In genomic region chr7:149355390-149356048, GRCh38 we compare ENCODE assay signal across 14 cellular contexts.
A peak's percentile ranks its signal among the peaks of the same experiment; 100 is the strongest.
DNase-seq lines count a peak whose midpoint lies in the region; ATAC-seq and TF ChIP-seq lines count a peak whose summit lies in the region.
"Had no signal": no experiment of that assay in that cellular context is flagged by ENCODE, and none has a peak within 500 bp of the region (broad histone marks: within the 10 kb centered on the region; RNA-seq: fewer than 3 reads in every experiment).

No MANE protein-coding gene starts in this region.

- H3K36me3 Mint-ChIP-seq in activated T-helper 1 cell treated with anti-CD3 and anti-CD28 coated beads, Interleukin-12 subunit alpha, Interleukin-12 subunit beta, Interleukin-2, Interleukin-4 antibody, amounts not matched to agents 30 ng/mL and 10 ng/mL and 1 ng/mL, durations not matched to agents 14 hours and 24 hours and 36 hours (ENCODE audit: low read depth) = no peaks in the 10 kb centered on the region

- in situ Hi-C loops in KBM-7 (cut with MboI; ENCODE audit: low pct_unique_long_range_greater_than_20kb, low sequenced_read_pairs) = no loop called here

- H3K27ac ChIP-seq in VCaP = peak overlapping the region; percentile 49
- H3K27ac ChIP-seq: right lobe of liver, thoracic aorta had no signal

- H3K27ac Mint-ChIP-seq in activated T-helper 1 cell treated with anti-CD3 and anti-CD28 coated beads, Interleukin-12 subunit alpha, Interleukin-12 subunit beta, Interleukin-2, Interleukin-4 antibody, amounts not matched to agents 30 ng/mL and 10 ng/mL and 1 ng/mL, durations not matched to agents 14 hours and 24 hours and 36 hours = no peak overlapping the region
- H3K27ac Mint-ChIP-seq: activated B cell treated with CpG ODN at 0.5 μM for 24 hours; activated T-helper 2 cell treated with anti-CD3 and anti-CD28 coated beads, Interferon-gamma antibody, Interleukin-2, Interleukin-4, amounts not matched to agents 10 μg/mL and 5 μg/mL and 100 μg/mL, durations not matched to agents 14 hours and 24 hours and 36 hours had no signal

- H3K4me3 Mint-ChIP-seq in activated T-helper 1 cell treated with anti-CD3 and anti-CD28 coated beads, Interleukin-12 subunit alpha, Interleukin-12 subunit beta, Interleukin-2, Interleukin-4 antibody, amounts not matched to agents 30 ng/mL and 10 ng/mL and 1 ng/mL, durations not matched to agents 14 hours and 24 hours and 36 hours = no peak overlapping the region
- H3K4me3 Mint-ChIP-seq: activated B cell treated with CpG ODN at 0.5 μM for 24 hours had no signal

- DNase-seq in NCI-H2171 treated with DMSO at 0.1 percent for 48 hours (lab: John Stamatoyannopoulos, UW) = peak; percentile 5
- DNase-seq in NCI-H2171 (lab: John Stamatoyannopoulos, UW) = no peak
- peak; percentile 10 for DNase-seq in KBM-7
- no peak for DNase-seq in left lobe of liver (ENCODE audit: low spot score)
- DNase-seq in activated T-helper 1 cell treated with anti-CD3 and anti-CD28 coated beads, Interleukin-12 subunit alpha, Interleukin-12 subunit beta, Interleukin-2, Interleukin-4 antibody, amounts not matched to agents 30 ng/mL and 10 ng/mL and 1 ng/mL, durations not matched to agents 14 hours and 24 hours and 36 hours (ENCODE audit: low spot score) = no peak
- DNase-seq in posterior vena cava (ENCODE audit: low spot score) = no peak
- DNase-seq: activated B cell treated with CpG ODN at 0.5 μM for 24 hours, DMS53, NCI-H187, right lobe of liver had no signal

- ATAC-seq in left lobe of liver = peak; percentile 44
- ATAC-seq in GM18867 (IDR thresholded peaks at IDR 0.05; ENCODE audit: unreplicated experiment) = no peak

- no peaks in the 10 kb centered on the region for H3K27me3 Mint-ChIP-seq in activated T-helper 1 cell treated with anti-CD3 and anti-CD28 coated beads, Interleukin-12 subunit alpha, Interleukin-12 subunit beta, Interleukin-2, Interleukin-4 antibody, amounts not matched to agents 30 ng/mL and 10 ng/mL and 1 ng/mL, durations not matched to agents 14 hours and 24 hours and 36 hours (ENCODE audit: insufficient read depth)

- TF ChIP-seq CTCF in VCaP (conservative IDR thresholded peaks at IDR 0.05) = no peak

- intact Hi-C loops in activated T-helper 1 cell treated with anti-CD3 and anti-CD28 coated beads, Interleukin-12 subunit alpha, Interleukin-12 subunit beta, Interleukin-2, Interleukin-4 antibody, amounts not matched to agents 30 ng/mL and 10 ng/mL and 1 ng/mL, durations not matched to agents 14 hours and 24 hours and 36 hours (cut with micrococcal nuclease) = no loop called here
- intact Hi-C loops in posterior vena cava (cut with DNase I) = no loop called here

- H3K4me1 Mint-ChIP-seq in activated T-helper 1 cell treated with anti-CD3 and anti-CD28 coated beads, Interleukin-12 subunit alpha, Interleukin-12 subunit beta, Interleukin-2, Interleukin-4 antibody, amounts not matched to agents 30 ng/mL and 10 ng/mL and 1 ng/mL, durations not matched to agents 14 hours and 24 hours and 36 hours (ENCODE audit: low read depth) = no peaks in the 10 kb centered on the region
- H3K4me1 Mint-ChIP-seq: activated B cell treated with CpG ODN at 0.5 μM for 24 hours had no signal

- H3K9me3 Mint-ChIP-seq in activated T-helper 1 cell treated with anti-CD3 and anti-CD28 coated beads, Interleukin-12 subunit alpha, Interleukin-12 subunit beta, Interleukin-2, Interleukin-4 antibody, amounts not matched to agents 30 ng/mL and 10 ng/mL and 1 ng/mL, durations not matched to agents 14 hours and 24 hours and 36 hours = no peaks in the 10 kb centered on the region

Comparison
In these comparisons a context has a peak if more than half of its experiments do, and no peak if none do; other contexts are left out.
1. DNase-seq: peak in NCI-H2171 treated with DMSO at 0.1 percent for 48 hours (single experiment) and KBM-7 (single experiment); none in NCI-H2171 (single experiment), left lobe of liver (single experiment), activated T-helper 1 cell treated with anti-CD3 and anti-CD28 coated beads, Interleukin-12 subunit alpha, Interleukin-12 subunit beta, Interleukin-2, Interleukin-4 antibody, amounts not matched to agents 30 ng/mL and 10 ng/mL and 1 ng/mL, durations not matched to agents 14 hours and 24 hours and 36 hours (single experiment) and posterior vena cava (single experiment).